Comparison of ENCODE assay signal across 27 cellular contexts in the genomic region with DNA sequence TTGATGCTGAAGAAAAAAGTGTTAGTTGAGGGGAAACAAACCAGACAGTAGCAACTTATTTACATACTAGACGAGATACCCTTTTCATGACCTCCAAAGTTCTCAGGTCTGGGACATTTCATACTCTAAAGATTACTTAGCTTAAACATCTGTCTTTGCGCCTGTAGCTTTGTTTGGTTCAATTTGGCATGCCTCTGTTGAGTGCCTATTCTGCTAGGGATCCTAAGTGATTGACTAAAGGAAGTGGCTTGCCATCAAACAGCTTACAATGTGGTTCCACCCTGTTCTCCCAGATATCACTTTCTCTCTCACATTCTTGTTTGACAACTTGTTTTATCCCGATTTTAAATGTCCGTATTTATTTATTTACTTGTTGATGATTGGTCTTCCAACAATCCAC.
DNase-seq lines count a peak whose midpoint lies in the region; ATAC-seq and TF ChIP-seq lines count a peak whose summit lies in the region.
"Had no signal": no experiment of that assay in that cellular context is flagged by ENCODE, and none has a peak within 500 bp of the region (broad histone marks: within the 10 kb centered on the region; RNA-seq: fewer than 3 reads in every experiment).

No MANE protein-coding gene starts in this region.

- WGBS in mesodermal cell (ENCODE audit: insufficient coverage in 2 of 2), 2 experiments, result 80 to 100% methylated on average over 1 of the region's 4 CpGs

- peak overlapping the region; percentile 2 for H3K4me3 ChIP-seq in CD8-positive, alpha-beta memory T cell (ENCODE audit: low read length)
- H3K4me3 ChIP-seq in PC-3 (ENCODE audit: low read length) (no peak overlapping the region), mesodermal cell (ENCODE audit: extremely low read depth, insufficient read depth, low read length, poor library complexity, severe bottlenecking) (no peak overlapping the region), right atrium auricular region (no peak overlapping the region)
- H3K4me3 ChIP-seq: A549, K562, neural progenitor cell had no signal

- peaks cover 12% of the 10 kb centered on the region for H3K4me1 ChIP-seq in CD8-positive, alpha-beta memory T cell (ENCODE audit: insufficient read depth, low read length)
- H3K4me1 ChIP-seq in PC-3 (ENCODE audit: insufficient read depth, low read length), result 0 out of 2 replicates have a peak, but pooled peaks cover 6% of the 10 kb centered on the region
- no peaks in the 10 kb centered on the region for H3K4me1 ChIP-seq in mesodermal cell (ENCODE audit: control insufficient read depth, insufficient read depth, low read length, poor library complexity, severe bottlenecking)
- H3K4me1 ChIP-seq in right atrium auricular region, result no peaks in the 10 kb centered on the region
- H3K4me1 ChIP-seq: neural progenitor cell had no signal

- peak overlapping the region; percentile 39 for H3K4me3 Mint-ChIP-seq in T-helper 1 cell treated with Interleukin-12 subunit alpha and Interleukin-12 subunit beta and Interleukin-4 antibody, amounts not matched to agents 30 μg/mL and 1 μg/mL, for 36 hours
- H3K4me3 Mint-ChIP-seq in CD8-positive, alpha-beta memory T cell, result no peak overlapping the region
- H3K4me3 Mint-ChIP-seq: activated CD4-positive, alpha-beta memory T cell treated with anti-CD3 and anti-CD28 coated beads, Interleukin-2, amount 10 ng/mL, durations not matched to agents 7 days and 5 days; CD8-positive, alpha-beta T cell; dendritic cell treated with granulocyte-macrophage colony-stimulating factor and Interleukin-4, amounts not matched to agents 40 ng/mL and 50 ng/mL, for 4 days; neural progenitor cell had no signal

- POLR2A ChIA-PET in CD8-positive, alpha-beta memory T cell (lab: Charles Lee), result no interaction called here
- POLR2A ChIA-PET in PC-3 (lab: Charles Lee; ENCODE audit: unreplicated experiment), result no interaction called here

- H3K9me2 ChIP-seq in PC-3 (replicated peaks; ENCODE audit: low read length), result no peaks in the 10 kb centered on the region

- intact Hi-C loops in PC-3 (cut with micrococcal nuclease), result no loop called here

- H3K9me3 ChIP-seq in CD8-positive, alpha-beta memory T cell (ENCODE audit: low read length), result no peaks in the 10 kb centered on the region
- H3K9me3 ChIP-seq in PC-3 (ENCODE audit: low read length) (no peaks in the 10 kb centered on the region), mesodermal cell (ENCODE audit: control insufficient read depth, low read length) (no peaks in the 10 kb centered on the region), right atrium auricular region (no peaks in the 10 kb centered on the region)
- H3K9me3 ChIP-seq: A549 had no signal

- peaks cover 3% of the 10 kb centered on the region for H3K9me3 Mint-ChIP-seq in T-helper 1 cell treated with Interleukin-12 subunit alpha and Interleukin-12 subunit beta and Interleukin-4 antibody, amounts not matched to agents 30 μg/mL and 1 μg/mL, for 36 hours
- H3K9me3 Mint-ChIP-seq in CD8-positive, alpha-beta memory T cell, result no peaks in the 10 kb centered on the region
- H3K9me3 Mint-ChIP-seq: activated CD4-positive, alpha-beta memory T cell treated with anti-CD3 and anti-CD28 coated beads, Interleukin-2, amount 10 ng/mL, durations not matched to agents 7 days and 5 days; CD8-positive, alpha-beta T cell; dendritic cell treated with granulocyte-macrophage colony-stimulating factor and Interleukin-4, amounts not matched to agents 40 ng/mL and 50 ng/mL, for 4 days; neural progenitor cell had no signal

- no peaks in the 10 kb centered on the region for H3K36me3 ChIP-seq in CD8-positive, alpha-beta memory T cell (ENCODE audit: insufficient read depth, low read length)
- H3K36me3 ChIP-seq in PC-3 (ENCODE audit: low read depth, low read length) (no peaks in the 10 kb centered on the region), mesodermal cell (ENCODE audit: control insufficient read depth, insufficient read depth, low read length) (no peaks in the 10 kb centered on the region), right atrium auricular region (no peaks in the 10 kb centered on the region)
- H3K36me3 ChIP-seq: neural progenitor cell had no signal

- no peak overlapping the region for H3K9ac ChIP-seq in PC-3 (ENCODE audit: low read length)
- H3K9ac ChIP-seq: neural progenitor cell, parathyroid adenoma had no signal

- H3K4me2 ChIP-seq in PC-3 (ENCODE audit: low read length), result no peak overlapping the region
- H3K4me2 ChIP-seq: A549, neural progenitor cell had no signal

- H3K4me1 Mint-ChIP-seq in T-helper 1 cell treated with Interleukin-12 subunit alpha and Interleukin-12 subunit beta and Interleukin-4 antibody, amounts not matched to agents 30 μg/mL and 1 μg/mL, for 36 hours (ENCODE audit: low read depth), result peaks cover 13% of the 10 kb centered on the region
- peaks cover 1 to 8% (median 2%) of the 10 kb centered on the region in 3 donors for H3K4me1 Mint-ChIP-seq in CD8-positive, alpha-beta memory T cell

- no peak overlapping the region for H2AFZ ChIP-seq in PC-3 (ENCODE audit: low read length)
- H2AFZ ChIP-seq: neural progenitor cell, parathyroid adenoma had no signal

- peaks cover 3% of the 10 kb centered on the region for H3K36me3 Mint-ChIP-seq in T-helper 1 cell treated with Interleukin-12 subunit alpha and Interleukin-12 subunit beta and Interleukin-4 antibody, amounts not matched to agents 30 μg/mL and 1 μg/mL, for 36 hours (ENCODE audit: low read depth)
- no peaks in the 10 kb centered on the region for H3K36me3 Mint-ChIP-seq in CD8-positive, alpha-beta memory T cell
- H3K36me3 Mint-ChIP-seq: CD8-positive, alpha-beta T cell; neural progenitor cell had no signal

- no peaks in the 10 kb centered on the region for H4K20me1 ChIP-seq in PC-3 (ENCODE audit: low read length)

- CTCF ChIA-PET in CD8-positive, alpha-beta memory T cell (lab: Charles Lee), result no interaction called here
- CTCF ChIA-PET in PC-3 (lab: Charles Lee), result no interaction called here

- H3K27me3 Mint-ChIP-seq in T-helper 1 cell treated with Interleukin-12 subunit alpha and Interleukin-12 subunit beta and Interleukin-4 antibody, amounts not matched to agents 30 μg/mL and 1 μg/mL, for 36 hours (ENCODE audit: low read depth), result peaks cover 3% of the 10 kb centered on the region
- no peaks in the 10 kb centered on the region for H3K27me3 Mint-ChIP-seq in CD8-positive, alpha-beta memory T cell
- H3K27me3 Mint-ChIP-seq: activated CD4-positive, alpha-beta memory T cell treated with anti-CD3 and anti-CD28 coated beads, Interleukin-2, amount 10 ng/mL, durations not matched to agents 7 days and 5 days; dendritic cell treated with granulocyte-macrophage colony-stimulating factor and Interleukin-4, amounts not matched to agents 40 ng/mL and 50 ng/mL, for 4 days had no signal

- H3F3A ChIP-seq in PC-3 (ENCODE audit: low read length, unreplicated experiment), result no peaks in the 10 kb centered on the region

- H3K27ac Mint-ChIP-seq in T-helper 1 cell treated with Interleukin-12 subunit alpha and Interleukin-12 subunit beta and Interleukin-4 antibody, amounts not matched to agents 30 μg/mL and 1 μg/mL, for 36 hours, result no peak overlapping the region
- no peak overlapping the region for H3K27ac Mint-ChIP-seq in CD8-positive, alpha-beta memory T cell
- H3K27ac Mint-ChIP-seq: activated CD4-positive, alpha-beta memory T cell treated with anti-CD3 and anti-CD28 coated beads, Interleukin-2, amount 10 ng/mL, durations not matched to agents 7 days and 5 days; CD8-positive, alpha-beta T cell; dendritic cell treated with granulocyte-macrophage colony-stimulating factor and Interleukin-4, amounts not matched to agents 40 ng/mL and 50 ng/mL, for 4 days; neural progenitor cell had no signal

- DNase-seq in T-helper 1 cell (no peak), PC-3 (peak; percentile 22), right atrium auricular region (ENCODE audit: low spot score) (no peak), NCI-H2227 treated with DMSO at 0.1 percent for 48 hours (lab: John Stamatoyannopoulos, UW) (no peak)
- peak in 1 of 5 donors; percentile 7 for DNase-seq in CD8-positive, alpha-beta memory T cell
- DNase-seq: activated CD4-positive, alpha-beta memory T cell treated with anti-CD3 and anti-CD28 coated beads, Interleukin-2, amount 10 ng/mL, durations not matched to agents 7 days and 5 days; AML-193; caudate nucleus; CD8-positive, alpha-beta T cell; DMS 273 treated with DMSO at 0.1 percent for 48 hours; erythroblast; glutamatergic neuron; GOT3; left colon; NCI-H1048; NCI-H69; right cardiac atrium; stimulated activated CD4-positive, alpha-beta T cell treated with anti-CD3 and anti-CD28 coated beads, Interleukin-2, amount 100 ng/mL, for 24 hours; stimulated activated naive CD8-positive, alpha-beta T cell treated with anti-CD3 and anti-CD28 coated beads, Interleukin-15, Interleukin-2, amounts not matched to agents 100 U/mL and 50 U/mL, for 24 hours had no signal

- ATAC-seq in PC-3 (no peak), HG03565 (IDR thresholded peaks at IDR 0.05; ENCODE audit: unreplicated experiment) (no peak)
- ATAC-seq: A549; CD8-positive, alpha-beta T cell; K562; left colon; right cardiac atrium; stimulated activated naive CD8-positive, alpha-beta T cell treated with anti-CD3 and anti-CD28 coated beads, Interleukin-15, Interleukin-2, amounts not matched to agents 100 U/mL and 50 U/mL, for 24 hours had no signal

- TF ChIP-seq CTCF in PC-3 (conservative IDR thresholded peaks at IDR 0.05; ENCODE audit: low read depth, low read length) (no peak), right atrium auricular region (IDR thresholded peaks at IDR 0.05) (no peak)

- H3K27me3 ChIP-seq in CD8-positive, alpha-beta memory T cell (ENCODE audit: insufficient read depth, low read length, poor library complexity, severe bottlenecking), result no peaks in the 10 kb centered on the region
- H3K27me3 ChIP-seq in PC-3 (ENCODE audit: low read length), result no peaks in the 10 kb centered on the region
- no peaks in the 10 kb centered on the region for H3K27me3 ChIP-seq in right atrium auricular region
- H3K27me3 ChIP-seq: neural progenitor cell had no signal

- no peaks in the 10 kb centered on the region for H3K79me2 ChIP-seq in PC-3 (ENCODE audit: low read length)
- H3K79me2 ChIP-seq: parathyroid adenoma had no signal

- no TSS peak for BruUV-seq in PC-3 (replicated peaks; lab: Mats Ljungman, UMichigan)

- no peak overlapping the region for H3K27ac ChIP-seq in CD8-positive, alpha-beta memory T cell (ENCODE audit: low read depth, low read length)
- no peak overlapping the region for H3K27ac ChIP-seq in PC-3 (ENCODE audit: low read length)
- H3K27ac ChIP-seq in mesodermal cell (ENCODE audit: low read depth, low read length, severe bottlenecking), result peak overlapping the region; percentile 30
- H3K27ac ChIP-seq in right atrium auricular region, result no peak overlapping the region
- H3K27ac ChIP-seq: A549, neural progenitor cell, parathyroid adenoma had no signal
